Comparison of ENCODE assay signal across 8 cellular contexts in the genomic region with DNA sequence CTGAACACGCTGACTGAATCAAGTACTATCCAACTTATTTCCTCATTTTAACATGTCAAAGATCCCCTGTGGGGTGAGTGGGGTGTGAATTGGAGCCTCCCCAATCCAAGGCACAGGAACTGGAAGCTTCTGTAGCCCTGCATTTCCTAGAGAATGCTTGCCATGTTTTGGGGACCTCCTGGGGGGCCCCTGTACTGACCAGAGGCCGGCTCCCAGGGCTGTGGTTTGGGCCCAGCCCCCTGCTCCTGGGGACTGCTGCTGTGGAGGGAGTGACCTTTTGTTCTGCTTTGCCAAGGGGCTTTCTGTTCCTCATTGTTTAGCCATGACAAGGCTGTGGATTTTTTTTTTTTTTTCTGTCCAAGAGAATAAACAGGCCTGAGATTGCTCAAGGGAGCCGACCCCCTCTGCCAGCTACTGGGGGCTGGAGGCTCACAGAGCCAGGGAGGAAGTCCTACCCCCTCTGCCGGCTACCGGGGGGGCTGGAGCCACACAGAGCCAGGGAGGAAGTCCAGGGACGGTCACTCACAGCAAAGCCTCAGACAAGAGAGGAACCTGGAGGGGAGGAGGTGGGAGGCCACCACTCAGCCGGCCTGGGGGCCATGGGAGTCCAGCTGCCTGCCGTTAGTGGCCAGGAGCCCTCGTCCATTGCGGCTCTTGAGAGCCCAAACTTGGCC. TPM values are rescaled to one million over a fixed set of nuclear protein-coding genes. Genes with fewer than 3 reads are reported as not detected.
DNase-seq lines count a peak whose midpoint lies in the region; ATAC-seq and TF ChIP-seq lines count a peak whose summit lies in the region.

No MANE protein-coding gene starts in this region.

- H3K36me3 Mint-ChIP-seq in nephron (ENCODE audit: low read depth): no peaks in the 10 kb centered on the region

- no peak overlapping the region for H3K4me3 Mint-ChIP-seq in nephron

- H3K4me1 Mint-ChIP-seq in nephron: peaks cover 9% of the 10 kb centered on the region

- peak overlapping the region; percentile 56 to 85 (median 82) for H3K27ac Mint-ChIP-seq in nephron

- H3K27me3 Mint-ChIP-seq in nephron (ENCODE audit: low read depth): peaks cover 21% of the 10 kb centered on the region

- H3K9me3 Mint-ChIP-seq in nephron: no peaks in the 10 kb centered on the region

- no peak for ATAC-seq in HG03571 (IDR thresholded peaks at IDR 0.05; ENCODE audit: unreplicated experiment)
- ATAC-seq in HG03097 (IDR thresholded peaks at IDR 0.05; ENCODE audit: low FRiP score, unreplicated experiment): no peak
- no peak for ATAC-seq in HG02763 (IDR thresholded peaks at IDR 0.05; ENCODE audit: unreplicated experiment)

- H3K4me3 ChIP-seq in fibroblast of mammary gland (ENCODE audit: control insufficient read depth, low read depth, low read length): no peak overlapping the region

- TF ChIP-seq CTCF in fibroblast of mammary gland (conservative IDR thresholded peaks at IDR 0.05; ENCODE audit: control insufficient read depth, insufficient read depth, low read depth, low read length): peak; percentile 27
- TF ChIP-seq CTCF in nephron (IDR thresholded peaks at IDR 0.05; ENCODE audit: unreplicated experiment in 3 of 3): no peak

- peak; percentile 79 for DNase-seq in EH (ENCODE audit: low read depth)
- peak; percentile 21 for DNase-seq in SK-N-DZ (ENCODE audit: low spot score)
- DNase-seq in fibroblast of mammary gland (ENCODE audit: low read depth): peak; percentile 82
- no peak for DNase-seq in foreskin melanocyte

RNA-seq across cellular contexts. Expression of gene TNFRSF1B, which starts 17.4 kb away (rescaled TPM):
- polyA plus RNA-seq in SK-N-DZ (2014; cell fraction: cytosol; rRNA removed): not detected in 2 replicates
- polyA plus RNA-seq in SK-N-DZ (2014; cell fraction: nucleus; rRNA removed): not detected in 2 replicates

RNA-seq across cellular contexts. Expression of gene VPS13D, which starts 45.7 kb away (rescaled TPM):
- polyA plus RNA-seq in SK-N-DZ (2014; cell fraction: cytosol; rRNA removed): 4.5 and 9.9 TPM in 2 replicates
- 4.1 and 5.7 TPM in 2 replicates for polyA plus RNA-seq in SK-N-DZ (2014; cell fraction: nucleus; rRNA removed)
